In genomic region chr11:63672156-63672463, GRCh38 we compare ENCODE assay signal across 8 cellular contexts. TPM values are rescaled to one million over a fixed set of nuclear protein-coding genes. Genes with fewer than 3 reads are reported as not detected.
A peak's percentile ranks its signal among the peaks of the same experiment; 100 is the strongest.
DNase-seq lines count a peak whose midpoint lies in the region; ATAC-seq and TF ChIP-seq lines count a peak whose summit lies in the region.

No MANE protein-coding gene starts in this region.

- peaks cover 13 to 30% of the 10 kb centered on the region in 2 donors for H3K4me1 ChIP-seq in ascending aorta
- H3K4me1 ChIP-seq in naive thymus-derived CD4-positive, alpha-beta T cell (ENCODE audit: control insufficient read depth in 2 of 2, insufficient read depth in 2 of 2, low read length in 2 of 2) = peaks cover 4 to 6% of the 10 kb centered on the region in 2 donors
- peaks cover 25% of the 10 kb centered on the region for H3K4me1 ChIP-seq in foreskin keratinocyte

- peaks cover 0 to 3% of the 10 kb centered on the region in 2 donors for H3K36me3 ChIP-seq in ascending aorta
- peaks cover 0 to 7% (median 0%) of the 10 kb centered on the region in 3 experiments for H3K36me3 ChIP-seq in naive thymus-derived CD4-positive, alpha-beta T cell (ENCODE audit: control insufficient read depth in 2 of 3, insufficient read depth in 3 of 3, low read length in 3 of 3)

- peaks cover 13% of the 10 kb centered on the region for H3K36me3 Mint-ChIP-seq in activated naive CD4-positive, alpha-beta T cell treated with anti-CD3 and anti-CD28 coated beads, Interleukin-2, amount 10 ng/mL, durations not matched to agents 7 days and 5 days
- H3K36me3 Mint-ChIP-seq in naive thymus-derived CD4-positive, alpha-beta T cell = peaks cover 0 to 7% (median 0%) of the 10 kb centered on the region in 5 donors
- peaks cover 3% of the 10 kb centered on the region for H3K36me3 Mint-ChIP-seq in type B pancreatic cell

- H3K9me3 ChIP-seq in ascending aorta = no peaks in the 10 kb centered on the region
- no peaks in the 10 kb centered on the region for H3K9me3 ChIP-seq in naive thymus-derived CD4-positive, alpha-beta T cell (ENCODE audit: control insufficient read depth in 2 of 3, low read length in 3 of 3)

- H3K4me3 Mint-ChIP-seq in activated naive CD4-positive, alpha-beta T cell treated with anti-CD3 and anti-CD28 coated beads, Interleukin-2, amount 10 ng/mL, durations not matched to agents 7 days and 5 days = peak overlapping the region; percentile 80
- peak overlapping the region; percentile 76 to 90 (median 84) for H3K4me3 Mint-ChIP-seq in naive thymus-derived CD4-positive, alpha-beta T cell
- H3K4me3 Mint-ChIP-seq in type B pancreatic cell = peak overlapping the region; percentile 82

- no peak for DNase-seq in activated naive CD4-positive, alpha-beta T cell treated with anti-CD3 and anti-CD28 coated beads, Interleukin-2, amount 10 ng/mL, durations not matched to agents 7 days and 5 days
- DNase-seq in activated naive CD4-positive, alpha-beta T cell treated with anti-CD3 and anti-CD28 coated beads, Interleukin-2, amount 50 U/mL, for 16 hours = no peak
- DNase-seq in ascending aorta (ENCODE audit: low spot score in 2 of 2) (no peak), type B pancreatic cell (ENCODE audit: extremely low spot score, unreplicated experiment) (no peak), G401 (ENCODE audit: low spot score) (no peak), foreskin keratinocyte (no peak), OCI-M2 (lab: John Stamatoyannopoulos, UW; ENCODE audit: unreplicated experiment) (no peak)
- no peak for DNase-seq in naive thymus-derived CD4-positive, alpha-beta T cell

- intact Hi-C loops in ascending aorta (cut with DNase I) = loop anchor here (5.0 to 10.0 kb wide), 2 partner anchors 60 to 143 kb away; partner anchors contain the start of genes PLAAT3 and SPINDOC
- intact Hi-C loops in naive thymus-derived CD4-positive, alpha-beta T cell (cut with micrococcal nuclease) = loop anchor here (5.0 to 10.0 kb wide), 3 partner anchors 107 to 965 kb away; partner anchors contain the start of genes BSCL2 (in 1 of the 2), GNG3 (in 1 of the 2), PLAAT2 (in 1 of the 2) and SPINDOC (in 1 of the 2)

- H3K27ac ChIP-seq in ascending aorta (peak overlapping the region; percentile 100), foreskin keratinocyte (no peak overlapping the region)
- peak overlapping the region; percentile 74 for H3K27ac ChIP-seq in naive thymus-derived CD4-positive, alpha-beta T cell (ENCODE audit: low read depth, low read length)

- H3K27ac Mint-ChIP-seq in activated naive CD4-positive, alpha-beta T cell treated with anti-CD3 and anti-CD28 coated beads, Interleukin-2, amount 10 ng/mL, durations not matched to agents 7 days and 5 days = no peak overlapping the region
- peak overlapping the region in 5 of 9 donors; percentile 31 to 91 (median 84) for H3K27ac Mint-ChIP-seq in naive thymus-derived CD4-positive, alpha-beta T cell
- H3K27ac Mint-ChIP-seq in type B pancreatic cell = peak overlapping the region; percentile 31

- H3K27me3 ChIP-seq in ascending aorta (no peaks in the 10 kb centered on the region), foreskin keratinocyte (no peaks in the 10 kb centered on the region)
- no peaks in the 10 kb centered on the region for H3K27me3 ChIP-seq in naive thymus-derived CD4-positive, alpha-beta T cell (ENCODE audit: control insufficient read depth in 2 of 2, insufficient read depth in 2 of 2, low read length in 2 of 2)

- POLR2A ChIA-PET in naive thymus-derived CD4-positive, alpha-beta T cell (lab: Charles Lee) = interaction anchor here (0.7 to 3.8 kb wide), 4 partner anchors 10 to 816 kb away, joined by 3 to 42 read pairs (median 3); partner anchors contain the start of gene RTN3

- TF ChIP-seq CTCF in ascending aorta (IDR thresholded peaks at IDR 0.05) (no peak), type B pancreatic cell (conservative IDR thresholded peaks at IDR 0.05) (no peak), foreskin keratinocyte (conservative IDR thresholded peaks at IDR 0.05) (no peak)

- peak overlapping the region in 1 of 2 donors; percentile 93 for H3K4me3 ChIP-seq in ascending aorta
- peak overlapping the region; percentile 97 for H3K4me3 ChIP-seq in naive thymus-derived CD4-positive, alpha-beta T cell (ENCODE audit: low read length)

- CTCF ChIA-PET in activated naive CD4-positive, alpha-beta T cell treated with anti-CD3 and anti-CD28 coated beads, Interleukin-2, amount 10 ng/mL, durations not matched to agents 7 days and 5 days (lab: Charles Lee) = interaction anchor here (5.5 kb wide), 1 partner anchor 10 kb away, joined by 17 read pairs; the partner anchor contains the start of gene RTN3
- CTCF ChIA-PET in naive thymus-derived CD4-positive, alpha-beta T cell (lab: Charles Lee) = interaction anchor here (0.6 to 4.1 kb wide), 4 partner anchors 65 to 1875 kb away, joined by 3 to 25 read pairs (median 4); partner anchors contain the start of gene CATSPERZ

- in situ Hi-C loops in G401 (cut with HindIII; ENCODE audit: low sequenced_read_pairs) = no loop called here

- peaks cover 42% of the 10 kb centered on the region for H3K4me1 Mint-ChIP-seq in activated naive CD4-positive, alpha-beta T cell treated with anti-CD3 and anti-CD28 coated beads, Interleukin-2, amount 10 ng/mL, durations not matched to agents 7 days and 5 days
- H3K4me1 Mint-ChIP-seq in naive thymus-derived CD4-positive, alpha-beta T cell = peaks cover 22 to 48% (median 27%) of the 10 kb centered on the region in 7 donors
- H3K4me1 Mint-ChIP-seq in type B pancreatic cell (ENCODE audit: unreplicated experiment) = peaks cover 13% of the 10 kb centered on the region

- H3K27me3 Mint-ChIP-seq in activated naive CD4-positive, alpha-beta T cell treated with anti-CD3 and anti-CD28 coated beads, Interleukin-2, amount 10 ng/mL, durations not matched to agents 7 days and 5 days = peaks cover 11% of the 10 kb centered on the region
- H3K27me3 Mint-ChIP-seq in naive thymus-derived CD4-positive, alpha-beta T cell = no peaks in the 10 kb centered on the region
- H3K27me3 Mint-ChIP-seq in type B pancreatic cell = no peaks in the 10 kb centered on the region

- ATAC-seq in naive thymus-derived CD4-positive, alpha-beta T cell = no peak
- no peak for ATAC-seq in foreskin keratinocyte

- no peaks in the 10 kb centered on the region for H3K9me3 Mint-ChIP-seq in activated naive CD4-positive, alpha-beta T cell treated with anti-CD3 and anti-CD28 coated beads, Interleukin-2, amount 10 ng/mL, durations not matched to agents 7 days and 5 days
- H3K9me3 Mint-ChIP-seq in naive thymus-derived CD4-positive, alpha-beta T cell = no peaks in the 10 kb centered on the region
- H3K9me3 Mint-ChIP-seq in type B pancreatic cell = no peaks in the 10 kb centered on the region

RNA-seq across cellular contexts. Expression of gene ATL3, which starts 0.9 kb away (rescaled TPM):
- total RNA-seq in ascending aorta (77.3 TPM), type B pancreatic cell (ENCODE audit: low replicate concordance) (21.6 and 24.6 TPM in 2 replicates), foreskin keratinocyte (43.0 and 50.4 TPM in 2 replicates)
- total RNA-seq in naive thymus-derived CD4-positive, alpha-beta T cell = 10 to 100 TPM; 25.3 to 33.3 (median 29.5) TPM
- polyA plus RNA-seq in naive thymus-derived CD4-positive, alpha-beta T cell = 10 to 100 TPM; 13.8 to 16.7 TPM
- total RNA-seq in G401 (2014; rRNA removed; shearing (Covaris generic)) = 26.0 and 40.0 TPM in 2 replicates
- 20.4 and 20.8 TPM in 2 replicates for polyA plus RNA-seq in foreskin keratinocyte

RNA-seq across cellular contexts. Expression of gene RTN3, which starts 9.2 kb away (rescaled TPM):
- 49.5 TPM for total RNA-seq in ascending aorta
- 10 to 100 TPM; 20.8 to 65.7 (median 34.4) TPM for total RNA-seq in naive thymus-derived CD4-positive, alpha-beta T cell
- 10 to 100 TPM; 32.6 to 35.2 TPM for polyA plus RNA-seq in naive thymus-derived CD4-positive, alpha-beta T cell
- total RNA-seq in type B pancreatic cell (ENCODE audit: low replicate concordance) = 95.0 and 95.9 TPM in 2 replicates
- 78.3 and 80.5 TPM in 2 replicates for total RNA-seq in G401 (2014; rRNA removed; shearing (Covaris generic))
- total RNA-seq in foreskin keratinocyte = 56.5 and 57.1 TPM in 2 replicates
- 39.0 and 43.5 TPM in 2 replicates for polyA plus RNA-seq in foreskin keratinocyte

RNA-seq across cellular contexts. Expression of gene PLAAT3, which starts 57.9 kb away (rescaled TPM):
- total RNA-seq in ascending aorta = 21.1 TPM
- 10 to 100 TPM in 1 of 5 experiments, 1 to 10 TPM in 3, under 1 TPM in 1; 0.92 to 10.3 (median 2.0) TPM for total RNA-seq in naive thymus-derived CD4-positive, alpha-beta T cell
- polyA plus RNA-seq in naive thymus-derived CD4-positive, alpha-beta T cell = 1 to 10 TPM; 1.9 to 4.8 TPM
- total RNA-seq in type B pancreatic cell (ENCODE audit: low replicate concordance) = 55.6 and 65.4 TPM in 2 replicates
- total RNA-seq in G401 (2014; rRNA removed; shearing (Covaris generic)) = 19.6 and 26.9 TPM in 2 replicates
- 0.14 and 0.58 TPM in 2 replicates for total RNA-seq in foreskin keratinocyte
- 0.26 and 0.74 TPM in 2 replicates for polyA plus RNA-seq in foreskin keratinocyte
